In genomic region chr10:32950457-32951109, GRCh38 we compare ENCODE assay signal across 10 cellular contexts. TPM values are rescaled to one million over a fixed set of nuclear protein-coding genes. Genes with fewer than 3 reads are reported as not detected.
DNase-seq lines count a peak whose midpoint lies in the region; ATAC-seq and TF ChIP-seq lines count a peak whose summit lies in the region.
"Had no signal": no experiment of that assay in that cellular context is flagged by ENCODE, and none has a peak within 500 bp of the region (broad histone marks: within the 10 kb centered on the region; RNA-seq: fewer than 3 reads in every experiment).

No MANE protein-coding gene starts in this region.

- peaks cover 69% of the 10 kb centered on the region for H3K4me1 Mint-ChIP-seq in MCF 10A (ENCODE audit: insufficient read depth, unreplicated experiment)

- H3K9me2 ChIP-seq in SK-N-SH: no peaks in the 10 kb centered on the region

- peak overlapping the region; percentile 60 for H3K4me2 ChIP-seq in SK-N-SH

- H3K36me3 ChIP-seq in breast epithelium (no peaks in the 10 kb centered on the region), SK-N-SH (replicated peaks in 1 of 2; ENCODE audit: control insufficient read depth in 1 of 2, insufficient read depth in 2 of 2, low read length in 1 of 2) (peaks cover 16 to 33% of the 10 kb centered on the region in 2 experiments), iPS-15b (ENCODE audit: control insufficient read depth, insufficient read depth, low read length) (no peaks in the 10 kb centered on the region), tibial artery (no peaks in the 10 kb centered on the region), esophagus squamous epithelium (no peaks in the 10 kb centered on the region)

- peaks cover 100% of the 10 kb centered on the region for H3K79me2 ChIP-seq in SK-N-SH (ENCODE audit: insufficient read depth)

- no TSS peak for BruUV-seq in MCF 10A (replicated peaks; lab: Mats Ljungman, UMichigan)

- H3K27me3 Mint-ChIP-seq in MCF 10A (ENCODE audit: insufficient read depth, unreplicated experiment): no peaks in the 10 kb centered on the region
- H3K27me3 Mint-ChIP-seq: activated CD4-positive, alpha-beta T cell treated with anti-CD3 and anti-CD28 coated beads, Interleukin-2, amount 10 ng/mL, durations not matched to agents 24 days and 14 days had no signal

- TF ChIP-seq CTCF in MCF 10A (IDR thresholded peaks at IDR 0.05; ENCODE audit: unreplicated experiment) (no peak), breast epithelium (IDR thresholded peaks at IDR 0.05) (no peak), SK-N-SH (IDR thresholded peaks at IDR 0.05) (no peak), tibial artery (IDR thresholded peaks at IDR 0.05) (no peak), esophagus squamous epithelium (IDR thresholded peaks at IDR 0.05) (no peak)

- peak overlapping the region; percentile 83 for H3K27ac Mint-ChIP-seq in MCF 10A (ENCODE audit: low read depth, unreplicated experiment)
- H3K27ac Mint-ChIP-seq: activated CD4-positive, alpha-beta T cell treated with anti-CD3 and anti-CD28 coated beads, Interleukin-2, amount 10 ng/mL, durations not matched to agents 24 days and 14 days had no signal

- TF ChIP-seq POLR2A in breast epithelium (IDR thresholded peaks at IDR 0.05): no peak
- TF ChIP-seq POLR2A in esophagus squamous epithelium (IDR thresholded peaks at IDR 0.05): no peak

- peaks cover 0 to 5% of the 10 kb centered on the region in 2 donors for H3K4me1 ChIP-seq in breast epithelium
- peaks cover 22 to 41% of the 10 kb centered on the region in 2 experiments; a peak in 3 of 4 replicates for H3K4me1 ChIP-seq in SK-N-SH (ENCODE audit: control insufficient read depth in 1 of 2, insufficient read depth in 2 of 2, low read depth in 1 of 2, low read length in 1 of 2)
- H3K4me1 ChIP-seq in iPS-15b (ENCODE audit: control insufficient read depth, insufficient read depth, low read length): peaks cover 47% of the 10 kb centered on the region
- H3K4me1 ChIP-seq in tibial artery: peaks cover 0 to 100% (median 39%) of the 10 kb centered on the region in 4 donors
- H3K4me1 ChIP-seq in esophagus squamous epithelium: peaks cover 11 to 94% (median 34%) of the 10 kb centered on the region in 3 donors

- no peak for TF ChIP-seq RAD21 in SK-N-SH (IDR thresholded peaks at IDR 0.05; ENCODE audit: low read length)

- peak overlapping the region; percentile 59 for H3K4me3 Mint-ChIP-seq in MCF 10A (ENCODE audit: unreplicated experiment)
- H3K4me3 Mint-ChIP-seq: activated CD4-positive, alpha-beta T cell treated with anti-CD3 and anti-CD28 coated beads, Interleukin-2, amount 10 ng/mL, durations not matched to agents 24 days and 14 days had no signal

- POLR2A ChIA-PET in MCF 10A (lab: Yijun Ruan, JAX): interaction anchor here (0.9 to 8.7 kb wide), 7 partner anchors 8 to 55 kb away, joined by 4 to 333 read pairs (median 27); no protein-coding TSS in a partner anchor
- POLR2A ChIA-PET in SK-N-SH (lab: Yijun Ruan, JAX): no interaction called here

- CTCF ChIA-PET in MCF 10A (lab: Yijun Ruan, JAX): no interaction called here
- CTCF ChIA-PET in SK-N-SH (lab: Yijun Ruan, JAX): interaction anchor here (0.6 kb wide), 1 partner anchor 967 kb away, joined by 3 read pairs; no protein-coding TSS in a partner anchor

- no peak for DNase-seq in MCF 10A (ENCODE audit: unreplicated experiment)
- DNase-seq in breast epithelium (ENCODE audit: low spot score in 2 of 2): no peak
- DNase-seq in SK-N-SH: no peak
- DNase-seq in tibial artery: no peak
- no peak for DNase-seq in esophagus squamous epithelium (lab: John Stamatoyannopoulos, UW)
- DNase-seq in putamen (ENCODE audit: low spot score): no peak
- DNase-seq: activated CD4-positive, alpha-beta T cell treated with anti-CD3 and anti-CD28 coated beads, Interleukin-2, amount 10 ng/mL, durations not matched to agents 24 days and 14 days had no signal

- TF ChIP-seq EP300 in SK-N-SH (IDR thresholded peaks at IDR 0.05; ENCODE audit: borderline replicate concordance in 1 of 2, low read depth in 1 of 2, low read length in 1 of 2): no peak

- H2AFZ ChIP-seq in SK-N-SH (ENCODE audit: low read depth): no peak overlapping the region

- intact Hi-C loops in MCF 10A (cut with micrococcal nuclease) (no loop called here), breast epithelium (cut with DNase I; ENCODE audit: low total_unique reads) (loop anchor here (10.0 kb wide), 1 partner anchor 54 kb away; no protein-coding TSS in a partner anchor), tibial artery (cut with DNase I; ENCODE audit: low total_unique reads) (loop anchor here (5.0 kb wide), 1 partner anchor 1708 kb away; no protein-coding TSS in a partner anchor), esophagus squamous epithelium (cut with DNase I) (no loop called here)

- H3K4me3 ChIP-seq in breast epithelium (no peak overlapping the region), SK-N-SH (ENCODE audit: low read depth in 2 of 2, low read length in 1 of 2) (peak overlapping the region; percentile 25 to 26; a peak in 3 of 4 replicates), iPS-15b (ENCODE audit: low read depth, low read length) (peak overlapping the region; percentile 50), tibial artery (no peak overlapping the region), esophagus squamous epithelium (no peak overlapping the region)
- H3K4me3 ChIP-seq: BLaER1 treated with 17β-estradiol and CSF1 and Interleukin-3, amounts not matched to agents 10 nM and 100 nM had no signal

- no peaks in the 10 kb centered on the region for H3K9me3 Mint-ChIP-seq in MCF 10A (ENCODE audit: unreplicated experiment)
- H3K9me3 Mint-ChIP-seq: activated CD4-positive, alpha-beta T cell treated with anti-CD3 and anti-CD28 coated beads, Interleukin-2, amount 10 ng/mL, durations not matched to agents 24 days and 14 days had no signal

- H3K9ac ChIP-seq in SK-N-SH: peak overlapping the region; percentile 4; the same call in 1 of the 2 replicates
- no peak overlapping the region for H3K9ac ChIP-seq in iPS-15b (ENCODE audit: low read depth, low read length)
- H3K9ac ChIP-seq: BLaER1 treated with 17β-estradiol and CSF1 and Interleukin-3, amounts not matched to agents 10 nM and 100 nM had no signal

- H3K9me3 ChIP-seq in breast epithelium (no peaks in the 10 kb centered on the region), SK-N-SH (no peaks in the 10 kb centered on the region), iPS-15b (ENCODE audit: control insufficient read depth, insufficient read depth, low read length) (no peaks in the 10 kb centered on the region), tibial artery (no peaks in the 10 kb centered on the region), esophagus squamous epithelium (no peaks in the 10 kb centered on the region)

- H3K27me3 ChIP-seq in breast epithelium (no peaks in the 10 kb centered on the region), SK-N-SH (ENCODE audit: insufficient read depth) (no peaks in the 10 kb centered on the region), iPS-15b (ENCODE audit: control insufficient read depth, insufficient read depth, low read length) (no peaks in the 10 kb centered on the region), tibial artery (no peaks in the 10 kb centered on the region), esophagus squamous epithelium (no peaks in the 10 kb centered on the region)
- H3K27me3 ChIP-seq: BLaER1 treated with 17β-estradiol and CSF1 and Interleukin-3, amounts not matched to agents 10 nM and 100 nM had no signal

- no peak for ATAC-seq in GM19035 (IDR thresholded peaks at IDR 0.05; ENCODE audit: unreplicated experiment)

- H3F3A ChIP-seq in SK-N-SH (replicated peaks; ENCODE audit: insufficient read depth): peaks cover 31% of the 10 kb centered on the region

- 28% methylated on average over 6 of the region's 6 CpGs for whole genome bisulfite sequencing in SK-N-SH (ENCODE audit: low lambda C conversion rate)
- WGBS in esophagus squamous epithelium, 2 donors: 54 to 73% methylated on average over 6 of the region's 6 CpGs

- no peak overlapping the region for H3K27ac ChIP-seq in breast epithelium
- H3K27ac ChIP-seq in SK-N-SH (ENCODE audit: low read depth in 2 of 2, low read length in 1 of 2): peak overlapping the region; percentile 39 to 69
- H3K27ac ChIP-seq in tibial artery: peak overlapping the region; percentile 5 to 31
- peak overlapping the region in 1 of 4 donors; percentile 6 for H3K27ac ChIP-seq in esophagus squamous epithelium
- H3K27ac ChIP-seq: BLaER1 treated with 17β-estradiol and CSF1 and Interleukin-3, amounts not matched to agents 10 nM and 100 nM had no signal

- H3K36me3 Mint-ChIP-seq in MCF 10A (ENCODE audit: insufficient read depth, unreplicated experiment): peaks cover 21% of the 10 kb centered on the region

- H4K20me1 ChIP-seq in SK-N-SH (ENCODE audit: insufficient read depth): peaks cover 100% of the 10 kb centered on the region

TF ChIP-seq in SK-N-SH, 30 proteins besides CTCF, POLR2A, EP300 and RAD21:
- peak; percentile 35; the same call in 1 of the 2 replicates for TF ChIP-seq JUND (IDR thresholded peaks at IDR 0.05)
- no peak for TF ChIP-seq TAF1 (IDR thresholded peaks at IDR 0.05; ENCODE audit: borderline replicate concordance, low read depth, low read length)
- TF ChIP-seq TCF12 (IDR thresholded peaks at IDR 0.05): peak; percentile 40
- TF ChIP-seq NFIC (IDR thresholded peaks at IDR 0.05; ENCODE audit: borderline replicate concordance): peak; percentile 22; the same call in 1 of the 2 replicates

RNA-seq across cellular contexts. Expression of gene ITGB1, which starts 7.4 kb away (rescaled TPM):
- total RNA-seq in MCF 10A (2022): 680 and 703 TPM in 2 replicates
- total RNA-seq in breast epithelium: 1,000 to 10,000 TPM in 1 of 3 donors, 100 to 1,000 TPM in 2; 438 to 1,565 (median 480) TPM
- 666 and 846 TPM in 2 replicates for polyA plus RNA-seq in SK-N-SH (2012; rRNA removed)
- polyA plus RNA-seq in SK-N-SH (2012; cell fraction: cytosol; rRNA removed): 1,012 and 1,342 TPM in 2 replicates
- polyA plus RNA-seq in SK-N-SH (2012; cell fraction: nucleus; rRNA removed): 162 and 438 TPM in 2 replicates
- total RNA-seq in esophagus squamous epithelium: 100 to 1,000 TPM in 3 of 4 donors, 10 to 100 TPM in 1; 70.5 to 323 (median 161) TPM

Comparison
In these comparisons a context has a peak if more than half of its experiments do, and no peak if none do; other contexts are left out.
1. intact Hi-C loops: an anchor here in breast epithelium (10.0 kb wide) and tibial artery (5.0 kb wide); none called in MCF 10A and esophagus squamous epithelium.
2. H3K27ac ChIP-seq: peak in SK-N-SH (2 of 2) and tibial artery (2 of 2); none in breast epithelium (0 of 2).
3. H3K4me3 ChIP-seq: peak in SK-N-SH (2 of 2) and iPS-15b (single experiment); none in breast epithelium (0 of 3), tibial artery (0 of 2) and esophagus squamous epithelium (0 of 4).